ENCODE assay signal across 1 cellular context in the genomic region with DNA sequence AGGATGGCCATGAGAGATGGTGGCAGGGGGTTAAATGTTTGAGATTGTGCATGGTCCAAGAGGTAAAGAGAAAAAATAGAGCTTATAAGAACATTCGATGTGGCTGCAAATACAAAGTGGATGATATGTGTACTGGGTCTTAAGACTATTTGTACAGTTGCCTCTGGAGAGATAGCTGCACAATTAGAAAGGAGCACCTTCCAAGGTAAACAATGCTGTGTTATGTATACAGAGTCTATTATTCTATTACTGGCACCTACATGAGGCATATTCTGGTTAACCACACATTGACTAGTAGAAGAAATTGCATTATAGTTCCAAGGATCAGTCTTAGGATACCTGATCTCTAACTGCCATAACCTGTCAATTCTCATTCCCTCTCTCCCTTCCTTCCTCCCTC.
TF ChIP-seq lines count a peak whose summit lies in the region.

No MANE protein-coding gene starts in this region.

TF ChIP-seq in GM23338, 12 proteins besides CTCF, POLR2A, EP300 and RAD21 (continued from another document):
- TF ChIP-seq, protein P1, sequence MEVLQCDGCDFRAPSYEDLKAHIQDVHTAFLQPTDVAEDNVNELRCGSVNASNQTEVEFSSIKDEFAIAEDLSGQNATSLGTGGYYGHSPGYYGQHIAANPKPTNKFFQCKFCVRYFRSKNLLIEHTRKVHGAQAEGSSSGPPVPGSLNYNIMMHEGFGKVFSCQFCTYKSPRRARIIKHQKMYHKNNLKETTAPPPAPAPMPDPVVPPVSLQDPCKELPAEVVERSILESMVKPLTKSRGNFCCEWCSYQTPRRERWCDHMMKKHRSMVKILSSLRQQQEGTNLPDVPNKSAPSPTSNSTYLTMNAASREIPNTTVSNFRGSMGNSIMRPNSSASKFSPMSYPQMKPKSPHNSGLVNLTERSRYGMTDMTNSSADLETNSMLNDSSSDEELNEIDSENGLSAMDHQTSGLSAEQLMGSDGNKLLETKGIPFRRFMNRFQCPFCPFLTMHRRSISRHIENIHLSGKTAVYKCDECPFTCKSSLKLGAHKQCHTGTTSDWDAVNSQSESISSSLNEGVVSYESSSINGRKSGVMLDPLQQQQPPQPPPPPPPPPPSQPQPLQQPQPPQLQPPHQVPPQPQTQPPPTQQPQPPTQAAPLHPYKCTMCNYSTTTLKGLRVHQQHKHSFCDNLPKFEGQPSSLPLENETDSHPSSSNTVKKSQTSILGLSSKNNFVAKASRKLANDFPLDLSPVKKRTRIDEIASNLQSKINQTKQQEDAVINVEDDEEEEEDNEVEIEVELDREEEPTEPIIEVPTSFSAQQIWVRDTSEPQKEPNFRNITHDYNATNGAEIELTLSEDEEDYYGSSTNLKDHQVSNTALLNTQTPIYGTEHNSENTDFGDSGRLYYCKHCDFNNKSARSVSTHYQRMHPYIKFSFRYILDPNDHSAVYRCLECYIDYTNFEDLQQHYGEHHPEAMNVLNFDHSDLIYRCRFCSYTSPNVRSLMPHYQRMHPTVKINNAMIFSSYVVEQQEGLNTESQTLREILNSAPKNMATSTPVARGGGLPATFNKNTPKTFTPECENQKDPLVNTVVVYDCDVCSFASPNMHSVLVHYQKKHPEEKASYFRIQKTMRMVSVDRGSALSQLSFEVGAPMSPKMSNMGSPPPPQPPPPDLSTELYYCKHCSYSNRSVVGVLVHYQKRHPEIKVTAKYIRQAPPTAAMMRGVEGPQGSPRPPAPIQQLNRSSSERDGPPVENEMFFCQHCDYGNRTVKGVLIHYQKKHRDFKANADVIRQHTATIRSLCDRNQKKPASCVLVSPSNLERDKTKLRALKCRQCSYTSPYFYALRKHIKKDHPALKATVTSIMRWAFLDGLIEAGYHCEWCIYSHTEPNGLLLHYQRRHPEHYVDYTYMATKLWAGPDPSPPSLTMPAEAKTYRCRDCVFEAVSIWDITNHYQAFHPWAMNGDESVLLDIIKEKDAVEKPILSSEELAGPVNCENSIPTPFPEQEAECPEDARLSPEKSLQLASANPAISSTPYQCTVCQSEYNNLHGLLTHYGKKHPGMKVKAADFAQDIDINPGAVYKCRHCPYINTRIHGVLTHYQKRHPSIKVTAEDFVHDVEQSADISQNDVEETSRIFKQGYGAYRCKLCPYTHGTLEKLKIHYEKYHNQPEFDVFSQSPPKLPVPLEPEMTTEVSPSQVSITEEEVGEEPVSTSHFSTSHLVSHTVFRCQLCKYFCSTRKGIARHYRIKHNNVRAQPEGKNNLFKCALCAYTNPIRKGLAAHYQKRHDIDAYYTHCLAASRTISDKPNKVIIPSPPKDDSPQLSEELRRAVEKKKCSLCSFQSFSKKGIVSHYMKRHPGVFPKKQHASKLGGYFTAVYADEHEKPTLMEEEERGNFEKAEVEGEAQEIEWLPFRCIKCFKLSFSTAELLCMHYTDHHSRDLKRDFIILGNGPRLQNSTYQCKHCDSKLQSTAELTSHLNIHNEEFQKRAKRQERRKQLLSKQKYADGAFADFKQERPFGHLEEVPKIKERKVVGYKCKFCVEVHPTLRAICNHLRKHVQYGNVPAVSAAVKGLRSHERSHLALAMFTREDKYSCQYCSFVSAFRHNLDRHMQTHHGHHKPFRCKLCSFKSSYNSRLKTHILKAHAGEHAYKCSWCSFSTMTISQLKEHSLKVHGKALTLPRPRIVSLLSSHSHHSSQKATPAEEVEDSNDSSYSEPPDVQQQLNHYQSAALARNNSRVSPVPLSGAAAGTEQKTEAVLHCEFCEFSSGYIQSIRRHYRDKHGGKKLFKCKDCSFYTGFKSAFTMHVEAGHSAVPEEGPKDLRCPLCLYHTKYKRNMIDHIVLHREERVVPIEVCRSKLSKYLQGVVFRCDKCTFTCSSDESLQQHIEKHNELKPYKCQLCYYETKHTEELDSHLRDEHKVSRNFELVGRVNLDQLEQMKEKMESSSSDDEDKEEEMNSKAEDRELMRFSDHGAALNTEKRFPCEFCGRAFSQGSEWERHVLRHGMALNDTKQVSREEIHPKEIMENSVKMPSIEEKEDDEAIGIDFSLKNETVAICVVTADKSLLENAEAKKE (CRISPR knock-in tag; IDR thresholded peaks at IDR 0.05): no peak
- TF ChIP-seq EZH2phosphoT487 (IDR thresholded peaks at IDR 0.05; ENCODE audit: unreplicated experiment): no peak
- TF ChIP-seq JUNB (IDR thresholded peaks at IDR 0.05; ENCODE audit: unreplicated experiment): no peak
- TF ChIP-seq CREB1 (CRISPR knock-in tag; IDR thresholded peaks at IDR 0.05; ENCODE audit: low read depth): no peak
- TF ChIP-seq POLR2AphosphoS5 (IDR thresholded peaks at IDR 0.05; ENCODE audit: low read depth): no peak
- TF ChIP-seq ZNF114 (CRISPR knock-in tag; IDR thresholded peaks at IDR 0.05): no peak
- TF ChIP-seq, protein P2, sequence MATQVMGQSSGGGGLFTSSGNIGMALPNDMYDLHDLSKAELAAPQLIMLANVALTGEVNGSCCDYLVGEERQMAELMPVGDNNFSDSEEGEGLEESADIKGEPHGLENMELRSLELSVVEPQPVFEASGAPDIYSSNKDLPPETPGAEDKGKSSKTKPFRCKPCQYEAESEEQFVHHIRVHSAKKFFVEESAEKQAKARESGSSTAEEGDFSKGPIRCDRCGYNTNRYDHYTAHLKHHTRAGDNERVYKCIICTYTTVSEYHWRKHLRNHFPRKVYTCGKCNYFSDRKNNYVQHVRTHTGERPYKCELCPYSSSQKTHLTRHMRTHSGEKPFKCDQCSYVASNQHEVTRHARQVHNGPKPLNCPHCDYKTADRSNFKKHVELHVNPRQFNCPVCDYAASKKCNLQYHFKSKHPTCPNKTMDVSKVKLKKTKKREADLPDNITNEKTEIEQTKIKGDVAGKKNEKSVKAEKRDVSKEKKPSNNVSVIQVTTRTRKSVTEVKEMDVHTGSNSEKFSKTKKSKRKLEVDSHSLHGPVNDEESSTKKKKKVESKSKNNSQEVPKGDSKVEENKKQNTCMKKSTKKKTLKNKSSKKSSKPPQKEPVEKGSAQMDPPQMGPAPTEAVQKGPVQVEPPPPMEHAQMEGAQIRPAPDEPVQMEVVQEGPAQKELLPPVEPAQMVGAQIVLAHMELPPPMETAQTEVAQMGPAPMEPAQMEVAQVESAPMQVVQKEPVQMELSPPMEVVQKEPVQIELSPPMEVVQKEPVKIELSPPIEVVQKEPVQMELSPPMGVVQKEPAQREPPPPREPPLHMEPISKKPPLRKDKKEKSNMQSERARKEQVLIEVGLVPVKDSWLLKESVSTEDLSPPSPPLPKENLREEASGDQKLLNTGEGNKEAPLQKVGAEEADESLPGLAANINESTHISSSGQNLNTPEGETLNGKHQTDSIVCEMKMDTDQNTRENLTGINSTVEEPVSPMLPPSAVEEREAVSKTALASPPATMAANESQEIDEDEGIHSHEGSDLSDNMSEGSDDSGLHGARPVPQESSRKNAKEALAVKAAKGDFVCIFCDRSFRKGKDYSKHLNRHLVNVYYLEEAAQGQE (IDR thresholded peaks at IDR 0.05; ENCODE audit: unreplicated experiment): no peak
- TF ChIP-seq EZH2 (IDR thresholded peaks at IDR 0.05; ENCODE audit: low read depth, unreplicated experiment): no peak
- TF ChIP-seq, protein P3, sequence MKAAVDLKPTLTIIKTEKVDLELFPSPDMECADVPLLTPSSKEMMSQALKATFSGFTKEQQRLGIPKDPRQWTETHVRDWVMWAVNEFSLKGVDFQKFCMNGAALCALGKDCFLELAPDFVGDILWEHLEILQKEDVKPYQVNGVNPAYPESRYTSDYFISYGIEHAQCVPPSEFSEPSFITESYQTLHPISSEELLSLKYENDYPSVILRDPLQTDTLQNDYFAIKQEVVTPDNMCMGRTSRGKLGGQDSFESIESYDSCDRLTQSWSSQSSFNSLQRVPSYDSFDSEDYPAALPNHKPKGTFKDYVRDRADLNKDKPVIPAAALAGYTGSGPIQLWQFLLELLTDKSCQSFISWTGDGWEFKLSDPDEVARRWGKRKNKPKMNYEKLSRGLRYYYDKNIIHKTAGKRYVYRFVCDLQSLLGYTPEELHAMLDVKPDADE (IDR thresholded peaks at IDR 0.05): no peak
- TF ChIP-seq STAT1 (IDR thresholded peaks at IDR 0.05; ENCODE audit: unreplicated experiment): no peak
